Comparison of ENCODE assay signal across 1 cellular context in the genomic region with DNA sequence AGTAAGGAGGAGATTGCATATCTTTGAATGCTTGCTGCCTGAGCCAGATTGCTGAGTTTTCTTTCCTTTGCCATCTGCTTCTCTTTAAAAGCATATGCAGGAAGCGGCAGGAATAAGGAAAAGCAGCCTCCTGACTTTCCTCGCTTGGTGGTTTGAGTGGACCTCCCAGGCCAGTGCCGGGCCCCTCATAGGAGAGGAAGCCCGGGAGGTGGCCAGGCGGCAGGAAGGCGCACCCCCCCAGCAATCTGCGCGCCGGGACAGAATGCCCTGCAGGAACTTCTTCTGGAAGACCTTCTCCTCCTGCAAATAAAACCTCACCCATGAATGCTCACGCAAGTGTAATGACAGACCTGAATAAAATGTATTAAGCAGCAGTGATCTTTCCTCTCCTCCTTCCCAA.
TF ChIP-seq lines count a peak whose summit lies in the region.

No MANE protein-coding gene starts in this region.

TF ChIP-seq in endothelial cell of umbilical vein, 7 proteins besides CTCF, POLR2A, EP300 and RAD21:
- TF ChIP-seq MYC (IDR thresholded peaks at IDR 0.05; ENCODE audit: low read depth, low read length) (no peak), MAX (IDR thresholded peaks at IDR 0.05; ENCODE audit: insufficient read depth, insufficient read length) (no peak), POLR2AphosphoS5 (IDR thresholded peaks at IDR 0.05; ENCODE audit: insufficient read depth, low read depth, low read length) (no peak), JUN (IDR thresholded peaks at IDR 0.05; ENCODE audit: borderline replicate concordance, insufficient read depth, insufficient read length, low read depth) (no peak), GATA2 (IDR thresholded peaks at IDR 0.05; ENCODE audit: insufficient read depth, insufficient read length, low read depth, low read length) (no peak), EZH2 (IDR thresholded peaks at IDR 0.05; ENCODE audit: borderline replicate concordance, low read depth, low read length, severe bottlenecking) (no peak), FOS (IDR thresholded peaks at IDR 0.05; ENCODE audit: borderline replicate concordance, insufficient read depth, low read length) (no peak)
TF ChIP-seq in endothelial cell of umbilical vein: peak in this region for 0.
